In the genomic region with DNA sequence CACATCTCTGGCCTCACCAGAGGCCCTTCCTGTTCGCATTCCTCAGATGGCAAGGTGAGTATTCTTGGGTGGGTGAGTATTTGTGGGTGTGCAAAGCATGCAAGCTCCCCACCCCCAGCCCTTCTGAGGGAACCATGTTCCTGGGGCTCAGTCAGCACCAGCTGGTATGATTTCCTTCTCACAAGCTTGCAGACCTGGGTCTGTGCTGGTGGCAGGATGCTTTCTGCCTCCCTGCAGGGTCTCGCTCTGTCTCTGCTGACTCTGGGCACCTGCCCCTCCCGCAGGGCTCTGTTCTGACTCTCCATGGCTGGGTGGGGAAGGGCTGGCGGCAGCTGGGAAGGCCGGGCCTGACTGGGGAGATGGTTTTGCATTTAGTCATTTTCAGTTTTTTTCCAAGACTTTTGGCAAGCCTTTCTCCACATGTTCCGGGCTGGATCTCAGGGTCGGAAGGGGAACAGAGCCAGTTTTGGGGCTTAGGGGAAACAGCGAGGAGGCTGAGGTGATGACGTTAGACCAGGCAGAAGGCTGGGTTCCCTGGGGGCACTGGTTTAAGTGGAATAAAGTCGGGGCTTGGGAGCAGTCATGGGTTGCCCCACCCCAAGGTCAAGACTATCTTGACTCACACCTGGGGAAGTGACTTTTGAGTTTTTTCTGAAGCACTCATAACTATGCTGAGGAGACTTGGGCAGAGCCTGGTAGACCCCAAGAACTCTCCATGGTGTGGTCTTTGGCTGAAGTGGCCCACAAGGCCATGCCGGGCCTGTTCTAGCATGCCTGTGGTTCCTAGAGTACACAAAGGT, we compare ENCODE assay signal across 9 cellular contexts. TPM values are rescaled to one million over a fixed set of nuclear protein-coding genes. Genes with fewer than 3 reads are reported as not detected.
DNase-seq lines count a peak whose midpoint lies in the region; ATAC-seq, FAIRE-seq and TF ChIP-seq lines count a peak whose summit lies in the region.
"Had no signal": no experiment of that assay in that cellular context is flagged by ENCODE, and none has a peak within 500 bp of the region (broad histone marks: within the 10 kb centered on the region; RNA-seq: fewer than 3 reads in every experiment).

No MANE protein-coding gene starts in this region.

- in situ Hi-C loops in gastrocnemius medialis (cut with MboI; ENCODE audit: low sequenced_read_pairs in 4 of 4) = no loop called here

- no TSS peak for BruUV-seq in Calu3 (replicated peaks; lab: Mats Ljungman, UMichigan)

- peaks cover 11% of the 10 kb centered on the region for H3K27me3 Mint-ChIP-seq in Calu3 (ENCODE audit: unreplicated experiment)

- H3K36me3 Mint-ChIP-seq in Calu3 (ENCODE audit: insufficient read depth, unreplicated experiment) = peaks cover 5% of the 10 kb centered on the region

- ATAC-seq in gastrocnemius medialis (peak; percentile 26 to 46), GM21526 (IDR thresholded peaks at IDR 0.05; ENCODE audit: low FRiP score, unreplicated experiment) (no peak)

- CTCF ChIA-PET in Calu3 (lab: Charles Lee) = interaction anchor here (1.6 kb wide), 1 partner anchor 9 kb away, joined by 3 read pairs; no protein-coding TSS in a partner anchor

- H3K9me3 ChIP-seq in Peyer's patch (no peaks in the 10 kb centered on the region), gastrocnemius medialis (no peaks in the 10 kb centered on the region)
- H3K9me3 ChIP-seq: SJSA1 had no signal

- no peak overlapping the region for H3K27ac Mint-ChIP-seq in Calu3 (ENCODE audit: unreplicated experiment)

- peak overlapping the region; percentile 30 for H3K4me3 Mint-ChIP-seq in Calu3 (ENCODE audit: low read depth, unreplicated experiment)

- intact Hi-C loops in Calu3 (cut with micrococcal nuclease; ENCODE audit: unreplicated experiment) (no loop called here), gastrocnemius medialis (cut with DNase I; ENCODE audit: low total_unique reads) (loop anchor here (5.0 kb wide), 1 partner anchor 791 kb away; no protein-coding TSS in a partner anchor)

- no peaks in the 10 kb centered on the region for H3K9me3 Mint-ChIP-seq in Calu3 (ENCODE audit: low read depth, unreplicated experiment)

- DNase-seq in Calu3 (peak; percentile 50), Peyer's patch (peak; percentile 24 to 56 (median 50)), foreskin fibroblast (peak; percentile 61 to 88), gastrocnemius medialis (peak in 1 of 2 donors; percentile 47), RCC 7860 (ENCODE audit: low spot score) (no peak), caudate nucleus (lab: John Stamatoyannopoulos, UW) (no peak), NCI-H748 treated with DMSO at 0.1 percent for 48 hours (lab: John Stamatoyannopoulos, UW) (no peak)

- no peak for TF ChIP-seq CTCF in Calu3 (IDR thresholded peaks at IDR 0.05; ENCODE audit: unreplicated experiment)
- no peak for TF ChIP-seq CTCF in Peyer's patch (IDR thresholded peaks at IDR 0.05)
- TF ChIP-seq CTCF in foreskin fibroblast (IDR thresholded peaks at IDR 0.05; ENCODE audit: low read depth, low read length) = no peak
- TF ChIP-seq CTCF in gastrocnemius medialis (IDR thresholded peaks at IDR 0.05 in 4 of 5, conservative IDR thresholded peaks at IDR 0.05 in 1 of 5) = no peak

- H3K4me1 ChIP-seq in Peyer's patch = peaks cover 0 to 26% (median 0%) of the 10 kb centered on the region in 4 donors
- H3K4me1 ChIP-seq in gastrocnemius medialis = peaks cover 0 to 2% of the 10 kb centered on the region in 2 donors

- TF ChIP-seq POLR2A in Peyer's patch (IDR thresholded peaks at IDR 0.05) (no peak), gastrocnemius medialis (IDR thresholded peaks at IDR 0.05) (no peak)

- no peak overlapping the region for H3K4me3 ChIP-seq in Peyer's patch
- H3K4me3 ChIP-seq in foreskin fibroblast (ENCODE audit: low read depth in 1 of 2, low read length in 2 of 2) = no peak overlapping the region
- H3K4me3 ChIP-seq in gastrocnemius medialis = no peak overlapping the region
- H3K4me3 ChIP-seq: SJSA1 had no signal

- H3K36me3 ChIP-seq in Peyer's patch = no peaks in the 10 kb centered on the region
- no peaks in the 10 kb centered on the region for H3K36me3 ChIP-seq in gastrocnemius medialis
- H3K36me3 ChIP-seq: SJSA1 had no signal

- H3K27me3 ChIP-seq in Peyer's patch = peaks cover 0 to 3% of the 10 kb centered on the region in 2 donors
- H3K27me3 ChIP-seq in gastrocnemius medialis = peaks cover 0 to 9% (median 1%) of the 10 kb centered on the region in 3 donors
- H3K27me3 ChIP-seq: SJSA1 had no signal

- no peak for FAIRE-seq in RCC 7860 (lab: Jason Lieb, UNC)

- H3K27ac ChIP-seq in Peyer's patch = peak overlapping the region in 3 of 4 donors; percentile 14 to 52 (median 50)
- H3K27ac ChIP-seq in gastrocnemius medialis = no peak overlapping the region
- no peak overlapping the region for H3K27ac ChIP-seq in caudate nucleus (ENCODE audit: low read depth, low read length)
- H3K27ac ChIP-seq: SJSA1 had no signal

- H3K4me1 Mint-ChIP-seq in Calu3 (ENCODE audit: low read depth, unreplicated experiment) = peaks cover 62% of the 10 kb centered on the region

RNA-seq across cellular contexts. Expression of a gene that starts 6.2 kb away (rescaled TPM):
- 6.1 and 6.5 TPM in 2 replicates for total RNA-seq in Calu3 (2022)
- total RNA-seq in Peyer's patch = 10 to 100 TPM in 2 of 4 donors, 1 to 10 TPM in 2; 7.4 to 35.5 (median 10.0) TPM
- 10 to 100 TPM in 2 of 4 donors, 1 to 10 TPM in 2; 5.9 to 15.9 (median 9.4) TPM for total RNA-seq in gastrocnemius medialis

RNA-seq across cellular contexts. Expression of a gene that starts 43.2 kb away (rescaled TPM):
- 35.5 and 47.5 TPM in 2 replicates for total RNA-seq in Calu3 (2022)
- 10 to 100 TPM in 3 of 4 donors, 1 to 10 TPM in 1; 5.6 to 31.4 (median 17.5) TPM for total RNA-seq in Peyer's patch
- 1 to 10 TPM in 1 of 4 donors, under 1 TPM in 2, not detected in 1; 0.81 to 1.1 (median 0.84) TPM for total RNA-seq in gastrocnemius medialis

Comparison
In these comparisons a context has a peak if more than half of its experiments do, and no peak if none do; other contexts are left out.
1. DNase-seq: peak in Calu3 (single experiment), Peyer's patch (3 of 3) and foreskin fibroblast (2 of 2); none in RCC 7860 (single experiment), caudate nucleus (0 of 61) and NCI-H748 treated with DMSO at 0.1 percent for 48 hours (single experiment).
2. H3K27ac ChIP-seq: peak in Peyer's patch (3 of 4); none in gastrocnemius medialis (0 of 4) and caudate nucleus (single experiment).